In the genomic region with DNA sequence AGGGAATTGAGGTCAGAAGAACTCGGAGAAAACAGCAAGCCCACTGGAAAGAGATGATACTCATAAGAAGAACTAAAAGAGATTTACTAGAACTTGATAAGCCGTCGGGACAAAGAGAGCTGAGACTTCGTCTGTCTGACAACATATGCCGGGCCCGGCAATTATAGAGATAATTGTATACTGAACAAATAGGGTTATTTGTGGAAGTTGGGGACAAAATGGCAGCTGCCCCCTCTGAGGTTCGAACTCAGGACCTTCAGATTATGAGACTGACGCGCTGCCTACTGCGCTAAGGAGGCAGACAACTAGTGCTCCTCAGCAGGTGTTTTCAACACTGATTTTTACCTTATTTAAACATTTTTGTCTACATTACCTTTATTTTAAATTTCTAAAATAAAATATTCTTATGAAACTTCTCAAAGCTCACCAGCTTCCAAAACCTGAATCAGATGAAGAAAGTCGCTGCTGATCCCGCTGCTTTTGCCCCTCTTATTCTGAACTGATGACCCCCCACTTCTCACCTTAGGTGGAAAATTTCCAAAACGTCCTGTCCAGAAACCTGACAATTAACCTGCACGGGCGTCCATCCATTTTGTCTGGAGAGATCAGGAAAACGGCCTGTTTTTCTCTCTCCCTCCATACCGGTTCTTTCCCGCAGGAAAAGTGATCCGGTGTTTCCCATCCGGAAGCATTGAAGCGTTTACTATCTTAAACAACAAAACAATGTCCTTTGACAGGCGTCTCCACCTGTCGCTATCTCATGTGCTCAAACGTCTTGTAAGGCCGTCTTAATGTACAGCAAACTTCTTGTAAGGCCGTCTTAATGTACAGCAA, we compare ENCODE assay signal across 8 cellular contexts. TPM values are rescaled to one million over a fixed set of nuclear protein-coding genes. Genes with fewer than 3 reads are reported as not detected.
DNase-seq lines count a peak whose midpoint lies in the region; ATAC-seq and TF ChIP-seq lines count a peak whose summit lies in the region.

No MANE protein-coding gene starts in this region.

- no TSS peak for BruUV-seq in Panc1 (replicated peaks; lab: Mats Ljungman, UMichigan)

- DNase-seq in HT1080 (ENCODE audit: low read depth) = peak; percentile 76
- no peak for DNase-seq in Panc1 (ENCODE audit: low read depth, low spot score)
- DNase-seq in activated T-helper 1 cell treated with anti-CD3 and anti-CD28 coated beads, Interleukin-12 subunit alpha, Interleukin-12 subunit beta, Interleukin-2, Interleukin-4 antibody, amounts not matched to agents 30 ng/mL and 10 ng/mL and 1 ng/mL, durations not matched to agents 14 hours and 24 hours and 36 hours (ENCODE audit: low spot score) = peak; percentile 28
- peak; percentile 48 to 82 for DNase-seq in foreskin fibroblast
- no peak for DNase-seq in osteocyte (ENCODE audit: extremely low spot score, unreplicated experiment)

- H3K4me3 Mint-ChIP-seq in activated T-helper 1 cell treated with anti-CD3 and anti-CD28 coated beads, Interleukin-12 subunit alpha, Interleukin-12 subunit beta, Interleukin-2, Interleukin-4 antibody, amounts not matched to agents 30 ng/mL and 10 ng/mL and 1 ng/mL, durations not matched to agents 14 hours and 24 hours and 36 hours = peak overlapping the region; percentile 81
- peak overlapping the region; percentile 78 for H3K4me3 Mint-ChIP-seq in osteocyte (ENCODE audit: unreplicated experiment)

- in situ Hi-C loops in Panc1 (cut with HindIII; ENCODE audit: low pct_unique_long_range_greater_than_20kb, low sequenced_read_pairs) = no loop called here

- H3K4me3 ChIP-seq in Panc1 (ENCODE audit: low read depth in 2 of 2, low read length in 2 of 2) (peak overlapping the region; percentile 83 to 88), foreskin fibroblast (ENCODE audit: low read depth in 1 of 2, low read length in 2 of 2) (peak overlapping the region; percentile 64 to 68)

- H3K36me3 Mint-ChIP-seq in activated T-helper 1 cell treated with anti-CD3 and anti-CD28 coated beads, Interleukin-12 subunit alpha, Interleukin-12 subunit beta, Interleukin-2, Interleukin-4 antibody, amounts not matched to agents 30 ng/mL and 10 ng/mL and 1 ng/mL, durations not matched to agents 14 hours and 24 hours and 36 hours (ENCODE audit: low read depth) = no peaks in the 10 kb centered on the region
- no peaks in the 10 kb centered on the region for H3K36me3 Mint-ChIP-seq in osteocyte (ENCODE audit: unreplicated experiment)

- CTCF ChIA-PET in Panc1 (lab: Charles Lee) = no interaction called here

- no peaks in the 10 kb centered on the region for H3K9me3 ChIP-seq in Panc1 (ENCODE audit: control insufficient read depth, insufficient read depth, low read depth, low read length)

- peaks cover 30% of the 10 kb centered on the region for H3K4me1 Mint-ChIP-seq in activated T-helper 1 cell treated with anti-CD3 and anti-CD28 coated beads, Interleukin-12 subunit alpha, Interleukin-12 subunit beta, Interleukin-2, Interleukin-4 antibody, amounts not matched to agents 30 ng/mL and 10 ng/mL and 1 ng/mL, durations not matched to agents 14 hours and 24 hours and 36 hours (ENCODE audit: low read depth)
- H3K4me1 Mint-ChIP-seq in osteocyte (ENCODE audit: unreplicated experiment) = peaks cover 7% of the 10 kb centered on the region

- H3K27me3 ChIP-seq in Panc1 (ENCODE audit: control insufficient read depth, insufficient read depth, low read length) = no peaks in the 10 kb centered on the region

- POLR2A ChIA-PET in Panc1 (lab: Charles Lee) = no interaction called here

- H3K9me3 Mint-ChIP-seq in activated T-helper 1 cell treated with anti-CD3 and anti-CD28 coated beads, Interleukin-12 subunit alpha, Interleukin-12 subunit beta, Interleukin-2, Interleukin-4 antibody, amounts not matched to agents 30 ng/mL and 10 ng/mL and 1 ng/mL, durations not matched to agents 14 hours and 24 hours and 36 hours = no peaks in the 10 kb centered on the region
- H3K9me3 Mint-ChIP-seq in osteocyte (ENCODE audit: unreplicated experiment) = no peaks in the 10 kb centered on the region

- peaks cover 5% of the 10 kb centered on the region for H3K4me1 ChIP-seq in Panc1 (ENCODE audit: control insufficient read depth, insufficient read depth, low read length)

- TF ChIP-seq CTCF in Panc1 (IDR thresholded peaks at IDR 0.05) (no peak), foreskin fibroblast (IDR thresholded peaks at IDR 0.05; ENCODE audit: low read depth, low read length) (no peak), osteocyte (IDR thresholded peaks at IDR 0.05) (no peak)

- H3K27ac Mint-ChIP-seq in activated T-helper 1 cell treated with anti-CD3 and anti-CD28 coated beads, Interleukin-12 subunit alpha, Interleukin-12 subunit beta, Interleukin-2, Interleukin-4 antibody, amounts not matched to agents 30 ng/mL and 10 ng/mL and 1 ng/mL, durations not matched to agents 14 hours and 24 hours and 36 hours = peak overlapping the region; percentile 74
- no peak overlapping the region for H3K27ac Mint-ChIP-seq in osteocyte (ENCODE audit: unreplicated experiment)

- intact Hi-C loops in Panc1 (cut with micrococcal nuclease; ENCODE audit: unreplicated experiment) = no loop called here
- intact Hi-C loops in activated T-helper 1 cell treated with anti-CD3 and anti-CD28 coated beads, Interleukin-12 subunit alpha, Interleukin-12 subunit beta, Interleukin-2, Interleukin-4 antibody, amounts not matched to agents 30 ng/mL and 10 ng/mL and 1 ng/mL, durations not matched to agents 14 hours and 24 hours and 36 hours (cut with micrococcal nuclease) = loop anchor here (1.0 kb wide), 3 partner anchors 9 to 63 kb away; no protein-coding TSS in a partner anchor

- H3K27ac ChIP-seq in Panc1 (ENCODE audit: low read length) = peak overlapping the region; percentile 67

- no peaks in the 10 kb centered on the region for H3K36me3 ChIP-seq in Panc1 (ENCODE audit: control insufficient read depth, insufficient read depth, low read length)

- peak; percentile 60 for ATAC-seq in GM18498 (IDR thresholded peaks at IDR 0.05; ENCODE audit: unreplicated experiment)
- ATAC-seq in Panc1 = peak; percentile 80
- no peak for ATAC-seq in HG03039 (IDR thresholded peaks at IDR 0.05; ENCODE audit: unreplicated experiment)
- ATAC-seq in GM21825 (IDR thresholded peaks at IDR 0.05; ENCODE audit: unreplicated experiment) = no peak

- H3K27me3 Mint-ChIP-seq in activated T-helper 1 cell treated with anti-CD3 and anti-CD28 coated beads, Interleukin-12 subunit alpha, Interleukin-12 subunit beta, Interleukin-2, Interleukin-4 antibody, amounts not matched to agents 30 ng/mL and 10 ng/mL and 1 ng/mL, durations not matched to agents 14 hours and 24 hours and 36 hours (ENCODE audit: insufficient read depth) = peaks cover 14% of the 10 kb centered on the region
- H3K27me3 Mint-ChIP-seq in osteocyte (ENCODE audit: unreplicated experiment) = peaks cover 5% of the 10 kb centered on the region

RNA-seq across cellular contexts. Expression of a gene that starts 29.5 kb away (rescaled TPM):
- total RNA-seq in HT1080 (2014; rRNA removed; shearing (Covaris generic)) = 87.3 and 89.5 TPM in 2 replicates
- 68.2 and 68.5 TPM in 2 replicates for polyA plus RNA-seq in HT1080 (2015; cell fraction: cytosol; rRNA removed)
- 148 and 152 TPM in 2 replicates for polyA plus RNA-seq in HT1080 (2015; cell fraction: nucleus; rRNA removed)
- total RNA-seq in Panc1 (2021; ENCODE audit: unreplicated experiment) (53.0 TPM), osteocyte (55.7 and 58.3 TPM in 2 replicates)
- 42.6 TPM for polyA plus RNA-seq in Panc1 (2012; ENCODE audit: insufficient read length)
- 67.2 and 67.4 TPM in 2 replicates for total RNA-seq in activated T-helper 1 cell treated with anti-CD3 and anti-CD28 coated beads, Interleukin-12 subunit alpha, Interleukin-12 subunit beta, Interleukin-2, Interleukin-4 antibody, amounts not matched to agents 30 ng/mL and 10 ng/mL and 1 ng/mL, durations not matched to agents 14 hours and 24 hours and 36 hours

RNA-seq across cellular contexts. Expression of a gene that starts 51.9 kb away (rescaled TPM):
- 0.40 and 0.51 TPM in 2 replicates for total RNA-seq in HT1080 (2014; rRNA removed; shearing (Covaris generic))
- 0.60 and 0.88 TPM in 2 replicates for polyA plus RNA-seq in HT1080 (2015; cell fraction: cytosol; rRNA removed)
- polyA plus RNA-seq in HT1080 (2015; cell fraction: nucleus; rRNA removed) = 2.1 TPM in 2 replicates
- total RNA-seq in Panc1 (2021; ENCODE audit: unreplicated experiment) (0.39 TPM), osteocyte (1.5 and 1.7 TPM in 2 replicates)
- 0.29 TPM for polyA plus RNA-seq in Panc1 (2012; ENCODE audit: insufficient read length)
- 0.64 and 0.80 TPM in 2 replicates for total RNA-seq in activated T-helper 1 cell treated with anti-CD3 and anti-CD28 coated beads, Interleukin-12 subunit alpha, Interleukin-12 subunit beta, Interleukin-2, Interleukin-4 antibody, amounts not matched to agents 30 ng/mL and 10 ng/mL and 1 ng/mL, durations not matched to agents 14 hours and 24 hours and 36 hours

Comparison
In these comparisons a context has a peak if more than half of its experiments do, and no peak if none do; other contexts are left out.
1. ATAC-seq: peak in GM18498 (single experiment) and Panc1 (single experiment); none in HG03039 (single experiment) and GM21825 (single experiment).
2. DNase-seq: peak in HT1080 (single experiment), activated T-helper 1 cell treated with anti-CD3 and anti-CD28 coated beads, Interleukin-12 subunit alpha, Interleukin-12 subunit beta, Interleukin-2, Interleukin-4 antibody, amounts not matched to agents 30 ng/mL and 10 ng/mL and 1 ng/mL, durations not matched to agents 14 hours and 24 hours and 36 hours (single experiment) and foreskin fibroblast (2 of 2); none in Panc1 (single experiment) and osteocyte (single experiment).